ENCODE assay signal across 29 cellular contexts in genomic region chr6:75353644-75354043, GRCh38.
"Had no signal": no experiment of that assay in that cellular context is flagged by ENCODE, and none has a peak within 500 bp of the region (broad histone marks: within the 10 kb centered on the region; RNA-seq: fewer than 3 reads in every experiment).

No MANE protein-coding gene starts in this region.

- H3K36me3 Mint-ChIP-seq: naive B cell; natural killer cell treated with Interleukin-12 subunit alpha and Interleukin-12 subunit beta and Interleukin-15 and Interleukin-18, amount 100 ng/mL, for 72 hours; stimulated activated effector memory CD8-positive, alpha-beta T cell treated with anti-CD3 and anti-CD28 coated beads, Interleukin-12 subunit alpha, Interleukin-12 subunit beta, amount 100 ng/mL, for 72 hours had no signal

- H3K4me1 Mint-ChIP-seq: memory B cell, naive B cell had no signal

- FAIRE-seq: colon, kidney, urothelium cell line had no signal

- H3K36me3 ChIP-seq: prostate gland, stomach, upper lobe of left lung had no signal

- H3K79me2 ChIP-seq: hepatocyte had no signal

- H3K4me3 ChIP-seq: dorsolateral prefrontal cortex, gastroesophageal sphincter, heart left ventricle, hepatocyte, lung, prostate gland, stomach, testis, tibial artery, upper lobe of left lung had no signal

- H3K4me2 ChIP-seq: hepatocyte had no signal

- H3K4me1 ChIP-seq: foreskin keratinocyte, prostate gland had no signal

- H3K27me3 ChIP-seq: dorsolateral prefrontal cortex, gastroesophageal sphincter, heart left ventricle, hepatocyte, sigmoid colon, stomach, testis, tibial artery, upper lobe of left lung had no signal

- H3K27ac Mint-ChIP-seq: memory B cell; natural killer cell treated with Interleukin-12 subunit alpha and Interleukin-12 subunit beta and Interleukin-15 and Interleukin-18, amount 100 ng/mL, for 72 hours; stimulated activated effector memory CD8-positive, alpha-beta T cell treated with anti-CD3 and anti-CD28 coated beads, Interleukin-12 subunit alpha, Interleukin-12 subunit beta, amount 100 ng/mL, for 72 hours had no signal

- H2AFZ ChIP-seq: hepatocyte had no signal

- DNase-seq: dorsolateral prefrontal cortex; effector CD4-positive, alpha-beta T cell; foreskin keratinocyte; heart left ventricle; kidney; naive B cell; nucleus accumbens; right cardiac atrium; sigmoid colon; stimulated activated CD4-positive, alpha-beta T cell treated with anti-CD3 and anti-CD28 coated beads, Interleukin-2, amount 100 ng/mL, for 24 hours; stimulated activated CD4-positive, alpha-beta T cell treated with anti-CD3 and anti-CD28 coated beads, Interleukin-4, amount 100 ng/mL, for 24 hours; stimulated activated naive CD4-positive, alpha-beta T cell treated with Interleukin-2 at 50 U/mL for 16 hours; stomach; substantia nigra; testis; tibial artery; upper lobe of left lung had no signal

- H3K9me3 Mint-ChIP-seq: memory B cell; naive B cell; natural killer cell treated with Interleukin-12 subunit alpha and Interleukin-12 subunit beta and Interleukin-15 and Interleukin-18, amount 100 ng/mL, for 72 hours had no signal

- H3K9me3 ChIP-seq: gastroesophageal sphincter, heart left ventricle, prostate gland, sigmoid colon, stomach, testis, tibial artery, upper lobe of left lung had no signal

- H3K27ac ChIP-seq: dorsolateral prefrontal cortex, epithelial cell of prostate, foreskin keratinocyte, gastroesophageal sphincter, heart left ventricle, hepatocyte, prostate gland, stomach, testis, tibial artery, upper lobe of left lung had no signal

- H3K4me3 Mint-ChIP-seq: memory B cell; naive B cell; natural killer cell treated with Interleukin-12 subunit alpha and Interleukin-12 subunit beta and Interleukin-15 and Interleukin-18, amount 100 ng/mL, for 72 hours; stimulated activated effector memory CD8-positive, alpha-beta T cell treated with anti-CD3 and anti-CD28 coated beads, Interleukin-12 subunit alpha, Interleukin-12 subunit beta, amount 100 ng/mL, for 72 hours had no signal

- ATAC-seq: esophagus mucosa; foreskin keratinocyte; gastroesophageal sphincter; heart left ventricle; left lobe of liver; natural killer cell treated with Interleukin-12 subunit alpha and Interleukin-12 subunit beta and Interleukin-15 and Interleukin-18, amount 100 ng/mL, for 72 hours; right cardiac atrium; stimulated activated effector memory CD8-positive, alpha-beta T cell treated with anti-CD3 and anti-CD28 coated beads, Interleukin-12 subunit alpha, Interleukin-12 subunit beta, amount 100 ng/mL, for 72 hours had no signal
